In the genomic region with DNA sequence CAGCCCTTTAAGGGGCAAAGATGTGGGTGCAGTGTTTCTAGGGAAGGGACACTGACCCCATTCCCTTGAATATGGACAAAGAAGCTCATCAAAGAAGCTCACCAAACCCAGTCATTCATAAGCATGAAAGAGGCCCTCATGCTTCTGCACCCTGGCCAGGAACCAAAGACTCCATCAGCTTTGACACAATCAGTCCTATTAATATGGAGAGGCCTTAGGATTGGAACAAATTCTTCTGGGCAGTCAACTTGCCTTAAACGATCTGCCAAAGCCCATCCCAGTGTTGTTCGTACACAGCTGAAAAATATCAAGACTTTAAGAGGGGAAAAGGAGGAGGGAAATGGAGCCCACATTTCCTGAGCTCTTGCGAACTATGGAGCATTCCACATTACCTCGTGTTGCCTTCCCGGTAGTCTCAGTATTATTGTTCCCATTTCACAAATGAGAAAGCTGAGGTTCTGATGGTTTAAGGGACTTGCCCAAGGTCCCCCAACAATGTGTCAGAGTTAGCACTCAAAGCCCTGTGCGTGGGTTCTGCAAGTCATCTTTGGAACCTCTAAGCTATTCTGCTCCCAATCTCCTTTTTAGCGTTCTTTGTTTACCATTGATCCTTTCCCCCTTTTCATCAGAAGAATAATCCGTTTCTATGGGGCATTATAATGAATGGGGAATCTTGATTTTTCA, we compare ENCODE assay signal across 21 cellular contexts.
A peak's percentile ranks its signal among the peaks of the same experiment; 100 is the strongest.
DNase-seq lines count a peak whose midpoint lies in the region; ATAC-seq and TF ChIP-seq lines count a peak whose summit lies in the region.
"Had no signal": no experiment of that assay in that cellular context is flagged by ENCODE, and none has a peak within 500 bp of the region (broad histone marks: within the 10 kb centered on the region; RNA-seq: fewer than 3 reads in every experiment).

No MANE protein-coding gene starts in this region.

- BruUV-seq in mammary epithelial cell (replicated peaks; lab: Mats Ljungman, UMichigan): no TSS peak

- CTCF ChIA-PET in mammary epithelial cell (lab: Charles Lee; ENCODE audit: low non-redundant PET): no interaction called here

- peak; percentile 6 for DNase-seq in SK-MEL-5 (ENCODE audit: low read depth, low spot score)
- DNase-seq in head of caudate nucleus: peak in 39 of 42 donors; percentile 24 to 87 (median 62)
- peak; percentile 88 for DNase-seq in pons (ENCODE audit: low spot score)
- DNase-seq in activated T-cell treated with anti-CD3 and anti-CD28 coated beads, Interleukin-2, amount 50 U/mL, for 48 hours: no peak
- DNase-seq in mammary epithelial cell: no peak
- DNase-seq: activated CD4-positive, CD25-positive, alpha-beta regulatory T cell treated with anti-CD3 and anti-CD28 coated beads, Interleukin-2, amount 50 U/mL, for 72 hours; activated naive CD4-positive, alpha-beta T cell treated with anti-CD3 and anti-CD28 coated beads, Interleukin-2, amount 50 U/mL, for 16 hours; cerebellar nuclear complex; KBM-7; left colon; mucosa of descending colon; NCI-H69; SHP77; stimulated activated CD4-positive, alpha-beta T cell treated with anti-CD3 and anti-CD28 coated beads, Interleukin-2, amount 100 ng/mL, for 24 hours; stimulated activated naive CD4-positive, alpha-beta T cell; T-helper 1 cell had no signal

- no peak overlapping the region for H3K4me2 ChIP-seq in mammary epithelial cell (ENCODE audit: insufficient read depth, low read depth, low read length)

- H3K4me3 ChIP-seq in mammary epithelial cell (replicated peaks in 1 of 3; ENCODE audit: insufficient read depth in 1 of 3, low read depth in 2 of 3, low read length in 3 of 3): no peak overlapping the region
- H3K4me3 ChIP-seq: mucosa of descending colon, skin epidermis had no signal

- WGBS in mammary epithelial cell (ENCODE audit: low coverage, missing lambda C conversion rate): 73% methylated on average over 8 of the region's 8 CpGs

- H3K79me2 ChIP-seq in mammary epithelial cell (ENCODE audit: insufficient read depth, low read length): no peaks in the 10 kb centered on the region

- no peaks in the 10 kb centered on the region for H4K20me1 ChIP-seq in mammary epithelial cell (ENCODE audit: insufficient read depth, low read length)

- no peaks in the 10 kb centered on the region for H3K27me3 ChIP-seq in mammary epithelial cell (ENCODE audit: insufficient read depth, low read length)

- no peak overlapping the region for H3K27ac ChIP-seq in mammary epithelial cell (ENCODE audit: insufficient read depth, low read depth, low read length)

- in situ Hi-C loops in SK-MEL-5 (cut with HindIII; ENCODE audit: low pct_unique_long_range_greater_than_20kb, low sequenced_read_pairs) (no loop called here), mammary epithelial cell (cut with MboI; ENCODE audit: low sequenced_read_pairs in 2 of 2) (no loop called here)

- dilution Hi-C loops in mammary epithelial cell (cut with HindIII; ENCODE audit: low sequenced_read_pairs): no loop called here

- H3K4me1 ChIP-seq in mammary epithelial cell (ENCODE audit: insufficient read depth, low read length): peaks cover 10% of the 10 kb centered on the region

- no peaks in the 10 kb centered on the region for H3K36me3 ChIP-seq in mammary epithelial cell (ENCODE audit: insufficient read depth, low read length)

- TF ChIP-seq CTCF in mammary epithelial cell (conservative IDR thresholded peaks at IDR 0.05 in 1 of 2, IDR thresholded peaks at IDR 0.05 in 1 of 2; ENCODE audit: extremely low read depth in 1 of 2, insufficient read depth in 1 of 2, low read depth in 1 of 2, low read length in 2 of 2): no peak

- no peak overlapping the region for H3K9ac ChIP-seq in mammary epithelial cell (ENCODE audit: insufficient read depth, low read length)

- ATAC-seq in HG02852 (IDR thresholded peaks at IDR 0.05; ENCODE audit: unreplicated experiment) (peak; percentile 56), GM18511 (IDR thresholded peaks at IDR 0.05; ENCODE audit: unreplicated experiment) (no peak), GM19351 (IDR thresholded peaks at IDR 0.05; ENCODE audit: unreplicated experiment) (no peak)
- ATAC-seq: esophagus mucosa, left colon, mucosa of descending colon had no signal

- intact Hi-C loops in head of caudate nucleus (cut with DNase I): no loop called here
- intact Hi-C loops in mammary epithelial cell (cut with micrococcal nuclease): loop anchor here (5.0 kb wide), 1 partner anchor 166 kb away; no protein-coding TSS in a partner anchor

- no peaks in the 10 kb centered on the region for H3K9me3 ChIP-seq in mammary epithelial cell (replicated peaks; ENCODE audit: insufficient read depth, low read length)
- H3K9me3 ChIP-seq: mucosa of descending colon had no signal

- no peak overlapping the region for H2AFZ ChIP-seq in mammary epithelial cell (ENCODE audit: low read depth, low read length)

Comparison
In these comparisons a context has a peak if more than half of its experiments do, and no peak if none do; other contexts are left out.
1. DNase-seq: peak in SK-MEL-5 (single experiment), head of caudate nucleus (39 of 42) and pons (single experiment); none in activated T-cell treated with anti-CD3 and anti-CD28 coated beads, Interleukin-2, amount 50 U/mL, for 48 hours (0 of 2) and mammary epithelial cell (single experiment).